In the genomic region with DNA sequence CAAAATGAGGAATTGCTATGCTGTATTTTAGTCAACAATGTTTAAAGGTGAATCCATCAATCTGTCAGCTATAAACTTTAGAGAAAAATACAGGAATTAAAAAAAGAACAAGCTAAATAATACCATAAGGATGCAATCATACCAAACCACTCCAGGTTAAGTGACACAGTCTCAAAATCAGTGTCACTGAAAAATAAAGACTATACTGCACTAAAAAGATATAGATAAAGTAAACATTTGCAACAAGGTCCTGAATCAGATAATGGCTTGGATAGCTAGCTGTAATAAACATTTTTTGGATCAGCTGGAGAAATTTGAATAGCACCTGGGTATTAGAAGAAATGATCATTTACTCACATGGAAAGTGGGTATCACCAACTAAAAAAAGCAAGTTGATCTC, we compare ENCODE assay signal across 24 cellular contexts. TPM values are rescaled to one million over a fixed set of nuclear protein-coding genes. Genes with fewer than 3 reads are reported as not detected.
A peak's percentile ranks its signal among the peaks of the same experiment; 100 is the strongest.
DNase-seq lines count a peak whose midpoint lies in the region; ATAC-seq, FAIRE-seq and TF ChIP-seq lines count a peak whose summit lies in the region.
"Had no signal": no experiment of that assay in that cellular context is flagged by ENCODE, and none has a peak within 500 bp of the region (broad histone marks: within the 10 kb centered on the region; RNA-seq: fewer than 3 reads in every experiment).

No MANE protein-coding gene starts in this region.

- DNase-seq in heart left ventricle, result no peak
- DNase-seq in left ventricle myocardium superior, result no peak
- peak; percentile 20 for DNase-seq in myocyte (ENCODE audit: low read depth)
- no peak for DNase-seq in right lobe of liver
- DNase-seq in small intestine, result no peak
- no peak for DNase-seq in DMS53 treated with DMSO at 0.1 percent for 48 hours (lab: John Stamatoyannopoulos, UW; ENCODE audit: unreplicated experiment)
- DNase-seq: activated CD4-positive, alpha-beta T cell treated with anti-CD3 and anti-CD28 coated beads for 4 hours; activated naive CD4-positive, alpha-beta T cell treated with anti-CD3 and anti-CD28 coated beads for 36 hours; activated T-cell treated with anti-CD3 and anti-CD28 coated beads, Interleukin-2, amount 50 U/mL, for 48 hours; aorta; Caco-2; kidney; mesendoderm; NCI-H1092 treated with DMSO at 0.1 percent for 48 hours; NCI-H1930; NCI-H2227 treated with DMSO at 0.1 percent for 48 hours; SHP77 treated with DMSO at 0.1 percent for 48 hours; stimulated activated naive CD4-positive, alpha-beta T cell; T-cell; upper lobe of left lung had no signal

- peaks cover 99% of the 10 kb centered on the region for H3K79me2 ChIP-seq in SU-DHL-6 (ENCODE audit: insufficient read depth, low read length)

- FAIRE-seq in small intestine (lab: Jason Lieb, UNC), result no peak
- FAIRE-seq: kidney had no signal

- ATAC-seq in heart left ventricle (no peak), left ventricle myocardium superior (no peak), right lobe of liver (no peak)
- ATAC-seq: gastroesophageal sphincter, PC-3, T-cell had no signal

- H3K9me2 ChIP-seq in SU-DHL-6 (replicated peaks; ENCODE audit: insufficient read depth, low read length), result no peaks in the 10 kb centered on the region

- peak overlapping the region; percentile 5 for H3K4me2 ChIP-seq in SU-DHL-6 (ENCODE audit: low read depth, low read length, poor library complexity, severe bottlenecking)

- H3K9ac ChIP-seq in SU-DHL-6 (ENCODE audit: low read length) (no peak overlapping the region), subcutaneous abdominal adipose tissue (ENCODE audit: low read length in 5 of 5) (peak overlapping the region in 1 of 5 donors; percentile 35)

- H3K27me3 ChIP-seq in heart left ventricle (no peaks in the 10 kb centered on the region), SU-DHL-6 (ENCODE audit: low read length) (no peaks in the 10 kb centered on the region), subcutaneous abdominal adipose tissue (ENCODE audit: control insufficient read depth in 5 of 5, insufficient read depth in 4 of 5, low read length in 5 of 5) (no peaks in the 10 kb centered on the region), right lobe of liver (no peaks in the 10 kb centered on the region), small intestine (ENCODE audit: control insufficient read depth in 2 of 2, insufficient read depth in 2 of 2, low read length in 2 of 2) (no peaks in the 10 kb centered on the region)
- H3K27me3 ChIP-seq: gastroesophageal sphincter, upper lobe of left lung had no signal

- intact Hi-C loops in heart left ventricle (cut with DNase I), result no loop called here
- intact Hi-C loops in left ventricle myocardium superior (cut with micrococcal nuclease), result no loop called here
- intact Hi-C loops in right lobe of liver (cut with DNase I), result no loop called here

- H3K9me3 ChIP-seq in heart left ventricle (no peaks in the 10 kb centered on the region), SU-DHL-6 (ENCODE audit: insufficient read depth, low read length) (no peaks in the 10 kb centered on the region), subcutaneous abdominal adipose tissue (ENCODE audit: control insufficient read depth in 5 of 5, low read length in 5 of 5) (no peaks in the 10 kb centered on the region), right lobe of liver (no peaks in the 10 kb centered on the region), small intestine (ENCODE audit: control insufficient read depth, low read depth) (no peaks in the 10 kb centered on the region)
- H3K9me3 ChIP-seq: Caco-2, gastroesophageal sphincter, upper lobe of left lung had no signal

- TF ChIP-seq CTCF in heart left ventricle (IDR thresholded peaks at IDR 0.05) (no peak), SU-DHL-6 (IDR thresholded peaks at IDR 0.05; ENCODE audit: insufficient read depth, low read length, poor library complexity, severe bottlenecking) (no peak), right lobe of liver (IDR thresholded peaks at IDR 0.05) (no peak)

- H3K4me1 ChIP-seq in heart left ventricle, result peaks cover 6 to 100% (median 95%) of the 10 kb centered on the region in 12 donors
- H3K4me1 ChIP-seq in subcutaneous abdominal adipose tissue (ENCODE audit: control insufficient read depth in 5 of 5, insufficient read depth in 5 of 5, low read length in 5 of 5), result peaks cover 6 to 60% (median 41%) of the 10 kb centered on the region in 5 donors
- H3K4me1 ChIP-seq in right lobe of liver, result peaks cover 0 to 82% (median 42%) of the 10 kb centered on the region in 4 donors
- peaks cover 4 to 6% of the 10 kb centered on the region in 2 donors for H3K4me1 ChIP-seq in small intestine (ENCODE audit: control insufficient read depth in 2 of 2, insufficient read depth in 1 of 2, low read depth in 1 of 2, low read length in 1 of 2)
- H3K4me1 ChIP-seq: Caco-2 had no signal

- peaks cover 54% of the 10 kb centered on the region for H4K20me1 ChIP-seq in SU-DHL-6 (ENCODE audit: low read depth, low read length)

- H2AFZ ChIP-seq in SU-DHL-6 (ENCODE audit: low read depth, low read length, severe bottlenecking), result no peak overlapping the region

- TF ChIP-seq POLR2A in heart left ventricle (IDR thresholded peaks at IDR 0.05) (no peak), right lobe of liver (IDR thresholded peaks at IDR 0.05) (no peak)

- H3K36me3 ChIP-seq in heart left ventricle (peaks cover 0 to 5% (median 0%) of the 10 kb centered on the region in 9 donors), SU-DHL-6 (ENCODE audit: low read length) (no peaks in the 10 kb centered on the region; the same call in 1 of the 2 replicates), subcutaneous abdominal adipose tissue (ENCODE audit: control insufficient read depth in 5 of 5, insufficient read depth in 5 of 5, low read length in 5 of 5) (peaks cover 0 to 5% (median 4%) of the 10 kb centered on the region in 5 donors), right lobe of liver (no peaks in the 10 kb centered on the region), small intestine (ENCODE audit: control insufficient read depth in 2 of 2, insufficient read depth in 2 of 2, low read length in 2 of 2) (peaks cover 0 to 3% of the 10 kb centered on the region in 2 donors)
- H3K36me3 ChIP-seq: gastroesophageal sphincter had no signal

- peaks cover 26% of the 10 kb centered on the region; the same call in 1 of the 2 replicates for H3F3A ChIP-seq in SU-DHL-6 (ENCODE audit: insufficient read depth)

- H3K27ac ChIP-seq in heart left ventricle (peak overlapping the region in 11 of 12 donors; percentile 36 to 73 (median 67)), SU-DHL-6 (ENCODE audit: low read depth, low read length) (no peak overlapping the region), subcutaneous abdominal adipose tissue (ENCODE audit: low read depth, low read length) (peak overlapping the region; percentile 63), right lobe of liver (no peak overlapping the region), small intestine (ENCODE audit: low read depth in 1 of 2, low read length in 1 of 2) (no peak overlapping the region)

- H3K4me3 ChIP-seq in heart left ventricle (peak overlapping the region in 2 of 12 donors; percentile 10 to 13), SU-DHL-6 (ENCODE audit: insufficient read depth, low read length, poor library complexity, severe bottlenecking) (no peak overlapping the region), subcutaneous abdominal adipose tissue (ENCODE audit: low read depth in 1 of 5, low read length in 5 of 5) (no peak overlapping the region), right lobe of liver (no peak overlapping the region), small intestine (ENCODE audit: low read depth in 1 of 2, low read length in 2 of 2) (no peak overlapping the region)
- H3K4me3 ChIP-seq: gastroesophageal sphincter, upper lobe of left lung had no signal

RNA-seq across cellular contexts. Expression of a gene that starts 7.8 kb away (rescaled TPM):
- 10 to 100 TPM; 73.8 to 94.2 (median 78.1) TPM for total RNA-seq in heart left ventricle
- 10 to 100 TPM; 26.6 to 40.2 TPM for polyA plus RNA-seq in heart left ventricle
- total RNA-seq in left ventricle myocardium superior, result 78.9 TPM
- total RNA-seq in myocyte, result 131 and 134 TPM in 2 replicates
- 49.0 TPM for polyA plus RNA-seq in myocyte (2012)
- 10 to 100 TPM; 51.2 to 80.0 (median 67.3) TPM for total RNA-seq in right lobe of liver
- polyA plus RNA-seq in small intestine, result 100 to 1,000 TPM in 1 of 3 donors, 10 to 100 TPM in 2; 74.2 to 112 (median 91.1) TPM

RNA-seq across cellular contexts. Expression of a gene that starts 9.5 kb away (rescaled TPM):
- 10 to 100 TPM; 20.4 to 38.5 (median 26.3) TPM for total RNA-seq in heart left ventricle
- polyA plus RNA-seq in heart left ventricle, result 10 to 100 TPM; 18.7 to 25.2 TPM
- total RNA-seq in left ventricle myocardium superior, result 21.7 TPM
- total RNA-seq in myocyte, result 22.1 and 31.1 TPM in 2 replicates
- 15.6 TPM for polyA plus RNA-seq in myocyte (2012)
- 10 to 100 TPM in 3 of 6 experiments, 1 to 10 TPM in 3; 7.5 to 17.5 (median 10.0) TPM for total RNA-seq in right lobe of liver
- polyA plus RNA-seq in small intestine, result 10 to 100 TPM; 13.2 to 25.1 (median 13.8) TPM

RNA-seq across cellular contexts. Expression of a gene that starts 54.6 kb away (rescaled TPM):
- total RNA-seq in heart left ventricle (1 to 10 TPM in 3 of 9 donors, under 1 TPM in 6; 0.20 to 1.3 (median 0.93) TPM), left ventricle myocardium superior (0.64 TPM), myocyte (0.78 and 1.9 TPM in 2 replicates), right lobe of liver (1 to 10 TPM in 5 of 6 experiments, under 1 TPM in 1; 0.81 to 3.1 (median 1.9) TPM)
- polyA plus RNA-seq in heart left ventricle (1 to 10 TPM in 1 of 2 donors, under 1 TPM in 1; 0.35 to 2.0 TPM), small intestine (1 to 10 TPM; 1.5 to 8.3 (median 5.1) TPM)
- 1.0 TPM for polyA plus RNA-seq in myocyte (2012)

Comparison
In these comparisons a context has a peak if more than half of its experiments do, and no peak if none do; other contexts are left out.
1. H3K27ac ChIP-seq: peak in heart left ventricle (11 of 12) and subcutaneous abdominal adipose tissue (single experiment); none in SU-DHL-6 (single experiment), right lobe of liver (0 of 3) and small intestine (0 of 2).